In genomic region chr19:55535173-55535572, GRCh38 we compare ENCODE assay signal across 2 cellular contexts.
TF ChIP-seq lines count a peak whose summit lies in the region.

No MANE protein-coding gene starts in this region.

TF ChIP-seq in A549, 52 proteins besides CTCF, POLR2A, EP300 and RAD21:
- TF ChIP-seq NPAS2 (CRISPR knock-in tag; IDR thresholded peaks at IDR 0.05; ENCODE audit: borderline replicate concordance) = no peak
- TF ChIP-seq MAZ (IDR thresholded peaks at IDR 0.05; ENCODE audit: borderline replicate concordance, low read depth, low read length) = no peak
- TF ChIP-seq PHF8 (IDR thresholded peaks at IDR 0.05; ENCODE audit: borderline replicate concordance, low read depth) = no peak
- TF ChIP-seq MYC (IDR thresholded peaks at IDR 0.05; ENCODE audit: borderline replicate concordance, low read length) = no peak
- TF ChIP-seq TFCP2L1 (CRISPR knock-in tag; IDR thresholded peaks at IDR 0.05) = no peak
- no peak for TF ChIP-seq HOXB13 (CRISPR knock-in tag; IDR thresholded peaks at IDR 0.05; ENCODE audit: low read depth)
- no peak for TF ChIP-seq KDM5A (IDR thresholded peaks at IDR 0.05)
- no peak for TF ChIP-seq CBX8 (IDR thresholded peaks at IDR 0.05)
- TF ChIP-seq HES2 (IDR thresholded peaks at IDR 0.05) = no peak
- no peak for TF ChIP-seq SREBF2 (IDR thresholded peaks at IDR 0.05)
- TF ChIP-seq E2F6 (IDR thresholded peaks at IDR 0.05; ENCODE audit: borderline replicate concordance, low read depth) = no peak
- TF ChIP-seq CHD2 (IDR thresholded peaks at IDR 0.05; ENCODE audit: low read length, partially characterized antibody) = no peak
- no peak for TF ChIP-seq EHMT2 (IDR thresholded peaks at IDR 0.05; ENCODE audit: low read depth)

TF ChIP-seq in K562, 482 proteins besides CTCF, POLR2A, EP300 and RAD21:
- peak; percentile 90 for TF ChIP-seq ZKSCAN1 (IDR thresholded peaks at IDR 0.05; ENCODE audit: low read depth, low read length)
- no peak for TF ChIP-seq HMGXB4 (CRISPR knock-in tag; IDR thresholded peaks at IDR 0.05)
- peak; percentile 19 for TF ChIP-seq PRDM10 (IDR thresholded peaks at IDR 0.05; ENCODE audit: partially characterized antibody)
